22 cellular contexts compared by ENCODE assay signal in genomic region chrX:136318166-136318565, GRCh38. TPM values are rescaled to one million over a fixed set of nuclear protein-coding genes. Genes with fewer than 3 reads are reported as not detected.
"Had no signal": no experiment of that assay in that cellular context is flagged by ENCODE, and none has a peak within 500 bp of the region (broad histone marks: within the 10 kb centered on the region; RNA-seq: fewer than 3 reads in every experiment).

No MANE protein-coding gene starts in this region.

- H3K27ac ChIP-seq: colonic mucosa, Peyer's patch, RWPE1, SJCRH30, VCaP had no signal

- H3K4me1 Mint-ChIP-seq: activated CD4-positive, alpha-beta T cell treated with anti-CD3 and anti-CD28 coated beads, Interleukin-2, amount 10 ng/mL, durations not matched to agents 7 days and 5 days had no signal

- H3K4me3 Mint-ChIP-seq: activated CD4-positive, alpha-beta memory T cell treated with anti-CD3 and anti-CD28 coated beads for 36 hours; activated CD4-positive, alpha-beta T cell treated with anti-CD3 and anti-CD28 coated beads, Interleukin-2, amount 10 ng/mL, durations not matched to agents 7 days and 5 days; activated naive CD4-positive, alpha-beta T cell treated with anti-CD3 and anti-CD28 coated beads for 36 hours; activated naive CD8-positive, alpha-beta T cell; activated T-cell treated with anti-CD3 and anti-CD28 coated beads, Interleukin-2, amount 50 U/mL, for 4 hours had no signal

- H3K4me3 ChIP-seq: colonic mucosa, Peyer's patch, SJCRH30 had no signal

- H3K36me3 Mint-ChIP-seq: activated CD4-positive, alpha-beta memory T cell treated with anti-CD3 and anti-CD28 coated beads for 36 hours; activated naive CD8-positive, alpha-beta T cell had no signal

- DNase-seq: activated CD4-positive, alpha-beta memory T cell treated with anti-CD3 and anti-CD28 coated beads for 36 hours; activated CD4-positive, alpha-beta T cell treated with anti-CD3 and anti-CD28 coated beads, Interleukin-2, amount 10 ng/mL, durations not matched to agents 7 days and 5 days; activated CD4-positive, CD25-positive, alpha-beta regulatory T cell; activated CD8-positive, alpha-beta memory T cell treated with anti-CD3 and anti-CD28 coated beads for 24 hours; activated effector memory CD4-positive, alpha-beta T cell treated with anti-CD3 and anti-CD28 coated beads, Interleukin-2, amount 50 U/mL, for 16 hours; activated naive CD4-positive, alpha-beta T cell treated with anti-CD3 and anti-CD28 coated beads for 36 hours; activated T-cell treated with anti-CD3 and anti-CD28 coated beads, Interleukin-2, amount 50 U/mL, for 4 hours; cerebellar nuclear complex; colonic mucosa; dermis blood vessel endothelial cell; NCI-H2029 treated with DMSO at 0.1 percent for 48 hours; Peyer's patch; Right ventricle myocardium superior; SJCRH30; T-helper 1 cell had no signal

- H3K27me3 Mint-ChIP-seq: activated CD4-positive, alpha-beta memory T cell treated with anti-CD3 and anti-CD28 coated beads for 36 hours; activated CD4-positive, alpha-beta T cell treated with anti-CD3 and anti-CD28 coated beads, Interleukin-2, amount 10 ng/mL, durations not matched to agents 7 days and 5 days; activated naive CD8-positive, alpha-beta T cell had no signal

- H3K9me3 ChIP-seq: colonic mucosa, Peyer's patch, SJCRH30, SK-N-SH had no signal

- H3K9me3 Mint-ChIP-seq: activated CD4-positive, alpha-beta memory T cell treated with anti-CD3 and anti-CD28 coated beads for 36 hours; activated CD4-positive, alpha-beta T cell treated with anti-CD3 and anti-CD28 coated beads, Interleukin-2, amount 10 ng/mL, durations not matched to agents 7 days and 5 days; activated naive CD4-positive, alpha-beta T cell treated with anti-CD3 and anti-CD28 coated beads for 36 hours; activated T-cell treated with anti-CD3 and anti-CD28 coated beads, Interleukin-2, amount 50 U/mL, for 4 hours had no signal

- H3K27ac Mint-ChIP-seq: activated CD4-positive, alpha-beta memory T cell treated with anti-CD3 and anti-CD28 coated beads for 36 hours; activated CD4-positive, alpha-beta T cell treated with anti-CD3 and anti-CD28 coated beads, Interleukin-2, amount 10 ng/mL, durations not matched to agents 7 days and 5 days; activated naive CD4-positive, alpha-beta T cell treated with anti-CD3 and anti-CD28 coated beads for 36 hours; activated naive CD8-positive, alpha-beta T cell had no signal

- ATAC-seq: activated T-cell treated with anti-CD3 and anti-CD28 coated beads, Interleukin-2, amount 50 U/mL, for 4 hours had no signal

- H3K4me2 ChIP-seq: SK-N-SH had no signal

- H3K4me1 ChIP-seq: colonic mucosa, Peyer's patch, SJCRH30 had no signal

RNA-seq across cellular contexts. Expression of gene ADGRG4, which starts 17.4 kb away (rescaled TPM):
- total RNA-seq: activated CD4-positive, alpha-beta memory T cell treated with anti-CD3 and anti-CD28 coated beads for 36 hours; activated CD4-positive, alpha-beta T cell treated with anti-CD3 and anti-CD28 coated beads, Interleukin-2, amount 10 ng/mL, durations not matched to agents 7 days and 5 days; activated naive CD4-positive, alpha-beta T cell treated with anti-CD3 and anti-CD28 coated beads for 36 hours; activated T-cell treated with anti-CD3 and anti-CD28 coated beads, Interleukin-2, amount 50 U/mL, for 4 hours; dermis blood vessel endothelial cell; MCF 10A; NCI-H460; Right ventricle myocardium superior; SJCRH30; T-helper 2 cell treated with Interferon-gamma antibody and Interleukin-4, amounts not matched to agents 100 ng/mL and 5 ng/mL, for 36 hours had no signal
- polyA plus RNA-seq: SK-N-SH had no signal
